23 cellular contexts compared by ENCODE assay signal in genomic region chr1:17186216-17186894, GRCh38. TPM values are rescaled to one million over a fixed set of nuclear protein-coding genes. Genes with fewer than 3 reads are reported as not detected.
A peak's percentile ranks its signal among the peaks of the same experiment; 100 is the strongest.
DNase-seq lines count a peak whose midpoint lies in the region; ATAC-seq, FAIRE-seq and TF ChIP-seq lines count a peak whose summit lies in the region.
"Had no signal": no experiment of that assay in that cellular context is flagged by ENCODE, and none has a peak within 500 bp of the region (broad histone marks: within the 10 kb centered on the region; RNA-seq: fewer than 3 reads in every experiment).

No MANE protein-coding gene starts in this region.

- no peak overlapping the region for H3K4me3 ChIP-seq in RWPE2 (ENCODE audit: severe bottlenecking)
- H3K4me3 ChIP-seq in pancreas = no peak overlapping the region
- H3K4me3 ChIP-seq: gastrocnemius medialis, GM12878, lung, right atrium auricular region, tibial nerve had no signal

- H3K9me3 ChIP-seq in RWPE2 (ENCODE audit: severe bottlenecking) (peaks cover 3% of the 10 kb centered on the region), pancreas (no peaks in the 10 kb centered on the region)
- H3K9me3 ChIP-seq: gastrocnemius medialis had no signal

- peak overlapping the region; percentile 97 for H3K27ac ChIP-seq in RWPE2 (ENCODE audit: poor library complexity, severe bottlenecking)
- H3K27ac ChIP-seq in pancreas = no peak overlapping the region
- H3K27ac ChIP-seq: gastrocnemius medialis, right atrium auricular region, tibial nerve had no signal

- H3K4me1 ChIP-seq in RWPE2 (ENCODE audit: insufficient read depth, poor library complexity, severe bottlenecking) = peaks cover 34% of the 10 kb centered on the region
- H3K4me1 ChIP-seq in pancreas = no peaks in the 10 kb centered on the region
- H3K4me1 ChIP-seq: gastrocnemius medialis, right atrium auricular region had no signal

- no peaks in the 10 kb centered on the region for H3K36me3 ChIP-seq in RWPE2 (ENCODE audit: low read depth)
- no peaks in the 10 kb centered on the region for H3K36me3 ChIP-seq in pancreas
- H3K36me3 ChIP-seq: gastrocnemius medialis, right atrium auricular region, tibial nerve had no signal

- DNase-seq in activated CD8-positive, alpha-beta memory T cell treated with anti-CD3 and anti-CD28 coated beads for 24 hours = peak; percentile 52
- no peak for DNase-seq in activated CD8-positive, alpha-beta memory T cell treated with anti-CD3 and anti-CD28 coated beads, Interleukin-2, amount 50 U/mL, for 4 hours
- DNase-seq in RWPE2 (ENCODE audit: low spot score) (no peak), left lobe of liver (ENCODE audit: low spot score) (peak; percentile 33), pancreas (no peak)
- no peak for DNase-seq in stimulated activated effector memory CD8-positive, alpha-beta T cell treated with anti-CD3 and anti-CD28 coated beads, Interleukin-12 subunit alpha, Interleukin-12 subunit beta, amount 100 ng/mL, for 72 hours (ENCODE audit: low spot score in 2 of 2)
- no peak for DNase-seq in activated CD4-positive, alpha-beta T cell treated with anti-CD3 and anti-CD28 coated beads, Interleukin-2, amount 50 U/mL, for 4 hours
- DNase-seq: 8988T; activated CD4-positive, CD25-positive, alpha-beta regulatory T cell treated with anti-CD3 and anti-CD28 coated beads, Interleukin-2, amount 50 U/mL, for 72 hours; activated T-cell treated with anti-CD3 and anti-CD28 coated beads for 4 hours; CD8-positive, alpha-beta memory T cell; gastrocnemius medialis; HCEC 1CT; SIG-M5; stimulated activated CD4-positive, alpha-beta T cell treated with anti-CD3 and anti-CD28 coated beads, Interleukin-1b, Interleukin-23, amount 100 ng/mL, for 48 hours had no signal

- peak overlapping the region; percentile 32 for H3K27ac Mint-ChIP-seq in stimulated activated effector memory CD8-positive, alpha-beta T cell treated with anti-CD3 and anti-CD28 coated beads, Interleukin-12 subunit alpha, Interleukin-12 subunit beta, amount 100 ng/mL, for 72 hours
- H3K27ac Mint-ChIP-seq: nephron had no signal

- 65 to 71% methylated on average over 9 of the region's 9 CpGs for WGBS in pancreas, 2 donors

- TF ChIP-seq CTCF in RWPE2 (IDR thresholded peaks at IDR 0.05; ENCODE audit: poor library complexity, severe bottlenecking) = no peak
- TF ChIP-seq CTCF in pancreas (IDR thresholded peaks at IDR 0.05) = no peak

- H3K27me3 ChIP-seq in RWPE2 (ENCODE audit: insufficient read depth, poor library complexity, severe bottlenecking) (no peaks in the 10 kb centered on the region), pancreas (no peaks in the 10 kb centered on the region)
- H3K27me3 ChIP-seq: right atrium auricular region, tibial nerve had no signal

- no peaks in the 10 kb centered on the region for H3K36me3 Mint-ChIP-seq in stimulated activated effector memory CD8-positive, alpha-beta T cell treated with anti-CD3 and anti-CD28 coated beads, Interleukin-12 subunit alpha, Interleukin-12 subunit beta, amount 100 ng/mL, for 72 hours
- H3K36me3 Mint-ChIP-seq: IgD-negative memory B cell had no signal

- intact Hi-C loops in pancreas (cut with DNase I) = no loop called here

- FAIRE-seq in pancreas (lab: Jason Lieb, UNC) = no peak
- FAIRE-seq: endometrium, GM12878 had no signal

- no peak overlapping the region for H3K4me3 Mint-ChIP-seq in stimulated activated effector memory CD8-positive, alpha-beta T cell treated with anti-CD3 and anti-CD28 coated beads, Interleukin-12 subunit alpha, Interleukin-12 subunit beta, amount 100 ng/mL, for 72 hours
- H3K4me3 Mint-ChIP-seq: CD8-positive, alpha-beta memory T cell; nephron had no signal

- peaks cover 10% of the 10 kb centered on the region for H3K9me3 Mint-ChIP-seq in stimulated activated effector memory CD8-positive, alpha-beta T cell treated with anti-CD3 and anti-CD28 coated beads, Interleukin-12 subunit alpha, Interleukin-12 subunit beta, amount 100 ng/mL, for 72 hours
- H3K9me3 Mint-ChIP-seq: nephron had no signal

- peaks cover 16% of the 10 kb centered on the region for H3K4me1 Mint-ChIP-seq in stimulated activated effector memory CD8-positive, alpha-beta T cell treated with anti-CD3 and anti-CD28 coated beads, Interleukin-12 subunit alpha, Interleukin-12 subunit beta, amount 100 ng/mL, for 72 hours
- H3K4me1 Mint-ChIP-seq: nephron had no signal

- ATAC-seq in RWPE2 (ENCODE audit: low read depth) (peak; percentile 24; the same call in 1 of the 3 replicates), left lobe of liver (no peak), HG02571 (IDR thresholded peaks at IDR 0.05; ENCODE audit: unreplicated experiment) (no peak), pancreas (no peak)
- ATAC-seq in stimulated activated effector memory CD8-positive, alpha-beta T cell treated with anti-CD3 and anti-CD28 coated beads, Interleukin-12 subunit alpha, Interleukin-12 subunit beta, amount 100 ng/mL, for 72 hours = no peak
- ATAC-seq: gastrocnemius medialis, GM12878 had no signal

RNA-seq across cellular contexts. Expression of gene PADI1, which starts 18.6 kb away (rescaled TPM):
- total RNA-seq in left lobe of liver = not detected
- total RNA-seq in pancreas = not detected
- under 1 TPM in 1 of 2 donors, not detected in 1; 0.23 TPM for polyA plus RNA-seq in pancreas
- total RNA-seq: CD8-positive, alpha-beta memory T cell; gastrocnemius medialis; GM12878; lung; right atrium auricular region; tibial nerve had no signal
- polyA plus RNA-seq: CD8-positive, alpha-beta memory T cell; IgD-negative memory B cell had no signal

Comparison
In these comparisons a context has a peak if more than half of its experiments do, and no peak if none do; other contexts are left out.
1. DNase-seq: peak in activated CD8-positive, alpha-beta memory T cell treated with anti-CD3 and anti-CD28 coated beads for 24 hours (single experiment) and left lobe of liver (single experiment); none in activated CD8-positive, alpha-beta memory T cell treated with anti-CD3 and anti-CD28 coated beads, Interleukin-2, amount 50 U/mL, for 4 hours (single experiment), RWPE2 (single experiment), stimulated activated effector memory CD8-positive, alpha-beta T cell treated with anti-CD3 and anti-CD28 coated beads, Interleukin-12 subunit alpha, Interleukin-12 subunit beta, amount 100 ng/mL, for 72 hours (0 of 2), activated CD4-positive, alpha-beta T cell treated with anti-CD3 and anti-CD28 coated beads, Interleukin-2, amount 50 U/mL, for 4 hours (0 of 2) and pancreas (0 of 6).